19 cellular contexts compared by ENCODE assay signal in genomic region chr6:170124150-170124549, GRCh38.
"Had no signal": no experiment of that assay in that cellular context is flagged by ENCODE, and none has a peak within 500 bp of the region (broad histone marks: within the 10 kb centered on the region; RNA-seq: fewer than 3 reads in every experiment).

No MANE protein-coding gene starts in this region.

- FAIRE-seq: frontal cortex had no signal

- H3K79me2 ChIP-seq: parathyroid adenoma had no signal

- H3K27me3 ChIP-seq: brain microvascular endothelial cell, heart left ventricle, upper lobe of right lung had no signal

- H3K27ac ChIP-seq: brain microvascular endothelial cell, heart left ventricle, parathyroid adenoma, SK-N-MC, skin epidermis, upper lobe of right lung had no signal

- H3K9ac ChIP-seq: parathyroid adenoma had no signal

- ATAC-seq: heart left ventricle; naive thymus-derived CD4-positive, alpha-beta T cell; stimulated activated naive CD8-positive, alpha-beta T cell treated with anti-CD3 and anti-CD28 coated beads, Interleukin-15, Interleukin-2, amounts not matched to agents 100 U/mL and 50 U/mL, for 24 hours had no signal

- DNase-seq: activated gamma-delta T cell; activated naive CD8-positive, alpha-beta T cell treated with anti-CD3 and anti-CD28 coated beads for 36 hours; activated T-cell treated with anti-CD3 and anti-CD28 coated beads, Interleukin-2, amount 50 U/mL, for 48 hours; brain microvascular endothelial cell; effector memory CD4-positive, alpha-beta T cell; left colon; stimulated activated CD4-positive, alpha-beta T cell treated with anti-CD3 and anti-CD28 coated beads, Interleukin-4, amount 100 ng/mL, for 4 hours; stimulated activated naive CD8-positive, alpha-beta T cell treated with anti-CD3 and anti-CD28 coated beads, Interleukin-15, Interleukin-2, amounts not matched to agents 100 U/mL and 50 U/mL, for 24 hours; T-helper 1 cell; T1000 had no signal

- H3K36me3 ChIP-seq: brain microvascular endothelial cell, heart left ventricle, upper lobe of right lung had no signal

- H3K4me3 ChIP-seq: heart left ventricle, lung, mucosa of descending colon, SK-N-MC, skin epidermis, upper lobe of right lung had no signal
